ENCODE assay signal across 5 cellular contexts in genomic region chr15:26210980-26211379, GRCh38.
"Had no signal": no experiment of that assay in that cellular context is flagged by ENCODE, and none has a peak within 500 bp of the region (broad histone marks: within the 10 kb centered on the region; RNA-seq: fewer than 3 reads in every experiment).

No MANE protein-coding gene starts in this region.

- DNase-seq: IMR-90, KBM-7 had no signal

- H3K4me3 ChIP-seq: K562 had no signal

- ATAC-seq: HepG2, K562 had no signal

- H3K27ac ChIP-seq: HL-60 had no signal
